8 cellular contexts compared by ENCODE assay signal in genomic region chrX:13092455-13092941, GRCh38. TPM values are rescaled to one million over a fixed set of nuclear protein-coding genes. Genes with fewer than 3 reads are reported as not detected.
A peak's percentile ranks its signal among the peaks of the same experiment; 100 is the strongest.
DNase-seq lines count a peak whose midpoint lies in the region; ATAC-seq and TF ChIP-seq lines count a peak whose summit lies in the region.

No MANE protein-coding gene starts in this region.

- no peak overlapping the region for H3K4me2 ChIP-seq in SK-N-SH

- peaks cover 6% of the 10 kb centered on the region for H3F3A ChIP-seq in SK-N-SH (replicated peaks; ENCODE audit: insufficient read depth)

- 76% methylated on average over 7 of the region's 7 CpGs for WGBS in SK-N-SH (ENCODE audit: low lambda C conversion rate)

- no peak for TF ChIP-seq CTCF in SK-N-SH (IDR thresholded peaks at IDR 0.05)

- TF ChIP-seq EP300 in SK-N-SH (IDR thresholded peaks at IDR 0.05; ENCODE audit: borderline replicate concordance in 1 of 2, low read depth in 1 of 2, low read length in 1 of 2): no peak

- H2AFZ ChIP-seq in SK-N-SH (ENCODE audit: low read depth): no peak overlapping the region

- no peak overlapping the region for H3K9ac ChIP-seq in SK-N-SH

- no peaks in the 10 kb centered on the region for H4K20me1 ChIP-seq in SK-N-SH (ENCODE audit: insufficient read depth)

- H3K4me3 ChIP-seq in effector memory CD4-positive, alpha-beta T cell (ENCODE audit: insufficient read depth, low read depth, low read length, poor library complexity, severe bottlenecking): no peak overlapping the region
- H3K4me3 ChIP-seq in SK-N-SH (ENCODE audit: low read depth in 2 of 2, low read length in 1 of 2): no peak overlapping the region

- no peaks in the 10 kb centered on the region for H3K79me2 ChIP-seq in SK-N-SH (ENCODE audit: insufficient read depth)

- H3K36me3 ChIP-seq in effector memory CD4-positive, alpha-beta T cell (ENCODE audit: control insufficient read depth, insufficient read depth, low read length): no peaks in the 10 kb centered on the region
- H3K36me3 ChIP-seq in SK-N-SH (replicated peaks in 1 of 2; ENCODE audit: control insufficient read depth in 1 of 2, insufficient read depth in 2 of 2, low read length in 1 of 2): no peaks in the 10 kb centered on the region

- H3K9me3 ChIP-seq in effector memory CD4-positive, alpha-beta T cell (ENCODE audit: control insufficient read depth, low read length): no peaks in the 10 kb centered on the region
- no peaks in the 10 kb centered on the region for H3K9me3 ChIP-seq in SK-N-SH

- H3K4me1 ChIP-seq in effector memory CD4-positive, alpha-beta T cell (ENCODE audit: control insufficient read depth, insufficient read depth, low read length, poor library complexity, severe bottlenecking): peaks cover 51% of the 10 kb centered on the region
- no peaks in the 10 kb centered on the region for H3K4me1 ChIP-seq in SK-N-SH (ENCODE audit: control insufficient read depth in 1 of 2, insufficient read depth in 2 of 2, low read depth in 1 of 2, low read length in 1 of 2)

- POLR2A ChIA-PET in SK-N-SH (lab: Yijun Ruan, JAX): no interaction called here

- no peaks in the 10 kb centered on the region for H3K9me2 ChIP-seq in SK-N-SH

- CTCF ChIA-PET in SK-N-SH (lab: Yijun Ruan, JAX): interaction anchor here (1.5 kb wide), 1 partner anchor 10 kb away, joined by 3 read pairs; no protein-coding TSS in a partner anchor

- TF ChIP-seq RAD21 in SK-N-SH (IDR thresholded peaks at IDR 0.05; ENCODE audit: low read length): no peak

- DNase-seq in activated CD4-positive, CD25-positive, alpha-beta regulatory T cell treated with anti-CD3 and anti-CD28 coated beads, Interleukin-2, amount 50 U/mL, for 72 hours: peak; percentile 60
- DNase-seq in effector memory CD4-positive, alpha-beta T cell: peak; percentile 71 to 80 (median 77)
- peak; percentile 42 to 51 for DNase-seq in stimulated activated CD8-positive, alpha-beta memory T cell treated with anti-CD3 and anti-CD28 coated beads, Interleukin-2, amount 100 ng/mL, for 1 hour (ENCODE audit: low read depth in 2 of 2)
- DNase-seq in D341Med (ENCODE audit: low spot score) (no peak), SK-N-SH (no peak)

- no peaks in the 10 kb centered on the region for H3K27me3 ChIP-seq in effector memory CD4-positive, alpha-beta T cell (replicated peaks; ENCODE audit: control insufficient read depth, insufficient read depth, low read length, poor library complexity, severe bottlenecking)
- H3K27me3 ChIP-seq in SK-N-SH (ENCODE audit: insufficient read depth): no peaks in the 10 kb centered on the region

- peak overlapping the region; percentile 97 for H3K27ac ChIP-seq in effector memory CD4-positive, alpha-beta T cell (ENCODE audit: insufficient read depth, low read length, poor library complexity, severe bottlenecking)
- no peak overlapping the region for H3K27ac ChIP-seq in SK-N-SH (ENCODE audit: low read depth in 2 of 2, low read length in 1 of 2)

- ATAC-seq in GM18907 (IDR thresholded peaks at IDR 0.05; ENCODE audit: unreplicated experiment) (peak; percentile 79), HG03097 (IDR thresholded peaks at IDR 0.05; ENCODE audit: low FRiP score, unreplicated experiment) (peak; percentile 67), GM21515 (IDR thresholded peaks at IDR 0.05; ENCODE audit: unreplicated experiment) (no peak)

TF ChIP-seq in SK-N-SH, 30 proteins besides CTCF, POLR2A, EP300 and RAD21:
- no peak for TF ChIP-seq IRF3 (IDR thresholded peaks at IDR 0.05; ENCODE audit: low read depth, low read length)
- no peak for TF ChIP-seq NFIC (IDR thresholded peaks at IDR 0.05; ENCODE audit: borderline replicate concordance)
- TF ChIP-seq REST (IDR thresholded peaks at IDR 0.05; ENCODE audit: low read depth, low read length): no peak
- TF ChIP-seq CHD2 (IDR thresholded peaks at IDR 0.05; ENCODE audit: low read length, partially characterized antibody): no peak
- no peak for TF ChIP-seq ELF1 (IDR thresholded peaks at IDR 0.05)

RNA-seq across cellular contexts. Expression of gene FAM9C, which starts 48.1 kb away (rescaled TPM):
- 1.9 and 2.6 TPM in 2 replicates for polyA plus RNA-seq in SK-N-SH (2012; rRNA removed)
- polyA plus RNA-seq in SK-N-SH (2012; cell fraction: cytosol; rRNA removed): 2.4 and 2.5 TPM in 2 replicates
- 3.1 and 6.2 TPM in 2 replicates for polyA plus RNA-seq in SK-N-SH (2012; cell fraction: nucleus; rRNA removed)

Comparison
In these comparisons a context has a peak if more than half of its experiments do, and no peak if none do; other contexts are left out.
1. DNase-seq: peak in activated CD4-positive, CD25-positive, alpha-beta regulatory T cell treated with anti-CD3 and anti-CD28 coated beads, Interleukin-2, amount 50 U/mL, for 72 hours (single experiment), effector memory CD4-positive, alpha-beta T cell (3 of 3) and stimulated activated CD8-positive, alpha-beta memory T cell treated with anti-CD3 and anti-CD28 coated beads, Interleukin-2, amount 100 ng/mL, for 1 hour (2 of 2); none in D341Med (single experiment) and SK-N-SH (single experiment).